40 cellular contexts compared by ENCODE assay signal in genomic region chr10:118452098-118452497, GRCh38.
"Had no signal": no experiment of that assay in that cellular context is flagged by ENCODE, and none has a peak within 500 bp of the region (broad histone marks: within the 10 kb centered on the region; RNA-seq: fewer than 3 reads in every experiment).

No MANE protein-coding gene starts in this region.

- DNase-seq: activated effector memory CD4-positive, alpha-beta T cell treated with anti-CD3 and anti-CD28 coated beads, Interleukin-2, amount 50 U/mL, for 16 hours; activated effector memory CD4-positive, alpha-beta T cell treated with Interleukin-2 at 50 U/mL for 16 hours; activated gamma-delta T cell; activated gamma-delta T cell treated with Interleukin-2 at 50 U/mL for 16 hours; activated naive CD4-positive, alpha-beta T cell; activated naive CD4-positive, alpha-beta T cell treated with anti-CD3 and anti-CD28 coated beads for 36 hours; activated naive CD4-positive, alpha-beta T cell treated with anti-CD3 and anti-CD28 coated beads, Interleukin-2, amount 10 ng/mL, durations not matched to agents 7 days and 5 days; activated naive CD4-positive, alpha-beta T cell treated with anti-CD3 and anti-CD28 coated beads, Interleukin-2, amount 50 U/mL, for 16 hours; activated naive CD4-positive, alpha-beta T cell treated with Interleukin-2 at 50 U/mL for 16 hours; activated naive CD8-positive, alpha-beta T cell treated with anti-CD3 and anti-CD28 coated beads for 36 hours; activated naive CD8-positive, alpha-beta T cell treated with anti-CD3 and anti-CD28 coated beads, Interleukin-2, amount 10 ng/mL, durations not matched to agents 7 days and 5 days; activated naive CD8-positive, alpha-beta T cell treated with anti-CD3 and anti-CD28 coated beads, Interleukin-2, amount 50 U/mL, for 24 hours; activated T-cell treated with anti-CD3 and anti-CD28 coated beads, Interleukin-2, amount 50 U/mL, for 1 hour; activated T-cell treated with anti-CD3 and anti-CD28 coated beads, Interleukin-2, amount 50 U/mL, for 24 hours; activated T-cell treated with anti-CD3 and anti-CD28 coated beads, Interleukin-2, amount 50 U/mL, for 4 hours; activated T-cell treated with anti-CD3 and anti-CD28 coated beads, Interleukin-2, amount 50 U/mL, for 48 hours; activated T-cell treated with anti-CD3 and anti-CD28 coated beads, Interleukin-2, amount 50 U/mL, for 72 hours; adrenal gland; amniotic stem cell; amygdala; anterior cingulate cortex; aorta; body of pancreas; brain microvascular endothelial cell; caudate nucleus; central memory CD4-positive, alpha-beta T cell; cerebellar nuclear complex had no signal

- H3K4me1 Mint-ChIP-seq: activated naive CD4-positive, alpha-beta T cell treated with anti-CD3 and anti-CD28 coated beads, Interleukin-2, amount 10 ng/mL, durations not matched to agents 7 days and 5 days; activated naive CD4-positive, alpha-beta T cell treated with anti-CD3 and anti-CD28 coated beads, Interleukin-2, amount 50 U/mL, for 24 hours; activated naive CD8-positive, alpha-beta T cell treated with anti-CD3 and anti-CD28 coated beads for 36 hours; activated naive CD8-positive, alpha-beta T cell treated with anti-CD3 and anti-CD28 coated beads, Interleukin-2, amount 10 ng/mL, durations not matched to agents 7 days and 5 days; activated naive CD8-positive, alpha-beta T cell treated with anti-CD3 and anti-CD28 coated beads, Interleukin-2, amount 50 U/mL, for 24 hours; activated T-helper 17 cell treated with anti-CD3 and anti-CD28 coated beads, Interleukin-2, amount 50 U/mL, for 72 hours; central memory CD8-positive, alpha-beta T cell had no signal

- H3K9me3 ChIP-seq: adrenal gland, ascending aorta, body of pancreas had no signal

- FAIRE-seq: astrocyte, bronchial epithelial cell had no signal

- H3K27ac ChIP-seq: adrenal gland, ascending aorta, body of pancreas, brain microvascular endothelial cell, breast epithelium, cardiac muscle cell had no signal

- H3K9me3 Mint-ChIP-seq: activated T-helper 2 cell treated with anti-CD3 and anti-CD28 coated beads, Interferon-gamma antibody, Interleukin-2, Interleukin-4, amounts not matched to agents 10 μg/mL and 5 μg/mL and 100 μg/mL, durations not matched to agents 14 hours and 24 hours and 36 hours; central memory CD8-positive, alpha-beta T cell had no signal

- H3K27me3 ChIP-seq: ascending aorta, body of pancreas, brain microvascular endothelial cell had no signal

- H3K36me3 ChIP-seq: adrenal gland, ascending aorta, brain microvascular endothelial cell, breast epithelium, cardiac muscle cell had no signal

- H3K4me1 ChIP-seq: adrenal gland, ascending aorta, body of pancreas, breast epithelium had no signal

- H3K27ac Mint-ChIP-seq: activated naive CD4-positive, alpha-beta T cell treated with anti-CD3 and anti-CD28 coated beads for 36 hours; activated naive CD4-positive, alpha-beta T cell treated with anti-CD3 and anti-CD28 coated beads, Interleukin-2, amount 10 ng/mL, durations not matched to agents 7 days and 5 days; activated naive CD4-positive, alpha-beta T cell treated with anti-CD3 and anti-CD28 coated beads, Interleukin-2, amount 50 U/mL, for 24 hours; activated naive CD4-positive, alpha-beta T cell treated with anti-CD3 and anti-CD28 coated beads, Interleukin-2, amount 50 U/mL, for 72 hours; activated naive CD8-positive, alpha-beta T cell; activated naive CD8-positive, alpha-beta T cell treated with anti-CD3 and anti-CD28 coated beads for 36 hours; activated naive CD8-positive, alpha-beta T cell treated with anti-CD3 and anti-CD28 coated beads, Interleukin-2, amount 10 ng/mL, durations not matched to agents 7 days and 5 days; activated naive CD8-positive, alpha-beta T cell treated with anti-CD3 and anti-CD28 coated beads, Interleukin-2, amount 50 U/mL, for 24 hours; activated T-cell treated with anti-CD3 and anti-CD28 coated beads, Interleukin-2, amount 50 U/mL, for 24 hours; activated T-cell treated with anti-CD3 and anti-CD28 coated beads, Interleukin-2, amount 50 U/mL, for 72 hours; activated T-helper 1 cell treated with anti-CD3 and anti-CD28 coated beads, Interleukin-12 subunit alpha, Interleukin-12 subunit beta, Interleukin-2, Interleukin-4 antibody, amounts not matched to agents 30 ng/mL and 10 ng/mL and 1 ng/mL, durations not matched to agents 14 hours and 24 hours and 36 hours; activated T-helper 17 cell treated with anti-CD3 and anti-CD28 coated beads, Interleukin-2, amount 50 U/mL, for 72 hours; activated T-helper 2 cell treated with anti-CD3 and anti-CD28 coated beads, Interferon-gamma antibody, Interleukin-2, Interleukin-4, amounts not matched to agents 10 μg/mL and 5 μg/mL and 100 μg/mL, durations not matched to agents 14 hours and 24 hours and 36 hours; brain had no signal

- ATAC-seq: activated naive CD4-positive, alpha-beta T cell treated with anti-CD3 and anti-CD28 coated beads, Interleukin-2, amount 50 U/mL, for 72 hours; activated naive CD8-positive, alpha-beta T cell treated with anti-CD3 and anti-CD28 coated beads, Interleukin-2, amount 50 U/mL, for 24 hours; activated T-cell treated with anti-CD3 and anti-CD28 coated beads, Interleukin-2, amount 50 U/mL, for 4 hours; activated T-cell treated with anti-CD3 and anti-CD28 coated beads, Interleukin-2, amount 50 U/mL, for 72 hours; activated T-helper 17 cell treated with anti-CD3 and anti-CD28 coated beads, Interleukin-2, amount 50 U/mL, for 72 hours; body of pancreas had no signal

- H3K4me3 Mint-ChIP-seq: activated naive CD4-positive, alpha-beta T cell treated with anti-CD3 and anti-CD28 coated beads for 36 hours; activated naive CD4-positive, alpha-beta T cell treated with anti-CD3 and anti-CD28 coated beads, Interleukin-2, amount 10 ng/mL, durations not matched to agents 7 days and 5 days; activated naive CD4-positive, alpha-beta T cell treated with anti-CD3 and anti-CD28 coated beads, Interleukin-2, amount 50 U/mL, for 24 hours; activated naive CD8-positive, alpha-beta T cell; activated naive CD8-positive, alpha-beta T cell treated with anti-CD3 and anti-CD28 coated beads for 36 hours; activated naive CD8-positive, alpha-beta T cell treated with anti-CD3 and anti-CD28 coated beads, Interleukin-2, amount 10 ng/mL, durations not matched to agents 7 days and 5 days; activated naive CD8-positive, alpha-beta T cell treated with anti-CD3 and anti-CD28 coated beads, Interleukin-2, amount 50 U/mL, for 24 hours; activated T-cell treated with anti-CD3 and anti-CD28 coated beads, Interleukin-2, amount 50 U/mL, for 24 hours; activated T-cell treated with anti-CD3 and anti-CD28 coated beads, Interleukin-2, amount 50 U/mL, for 4 hours; activated T-cell treated with anti-CD3 and anti-CD28 coated beads, Interleukin-2, amount 50 U/mL, for 72 hours; activated T-helper 1 cell treated with anti-CD3 and anti-CD28 coated beads, Interleukin-12 subunit alpha, Interleukin-12 subunit beta, Interleukin-2, Interleukin-4 antibody, amounts not matched to agents 30 ng/mL and 10 ng/mL and 1 ng/mL, durations not matched to agents 14 hours and 24 hours and 36 hours; activated T-helper 17 cell treated with anti-CD3 and anti-CD28 coated beads, Interleukin-2, amount 50 U/mL, for 72 hours; brain; central memory CD8-positive, alpha-beta T cell had no signal

- H3K4me3 ChIP-seq: adrenal gland, ascending aorta, body of pancreas, breast epithelium, cardiac muscle cell had no signal

- H3K36me3 Mint-ChIP-seq: activated naive CD4-positive, alpha-beta T cell treated with anti-CD3 and anti-CD28 coated beads, Interleukin-2, amount 10 ng/mL, durations not matched to agents 7 days and 5 days; activated naive CD4-positive, alpha-beta T cell treated with anti-CD3 and anti-CD28 coated beads, Interleukin-2, amount 50 U/mL, for 24 hours; activated naive CD8-positive, alpha-beta T cell treated with anti-CD3 and anti-CD28 coated beads for 36 hours; activated naive CD8-positive, alpha-beta T cell treated with anti-CD3 and anti-CD28 coated beads, Interleukin-2, amount 10 ng/mL, durations not matched to agents 7 days and 5 days; brain had no signal
